Comparison of ENCODE assay signal across 8 cellular contexts in the genomic region with DNA sequence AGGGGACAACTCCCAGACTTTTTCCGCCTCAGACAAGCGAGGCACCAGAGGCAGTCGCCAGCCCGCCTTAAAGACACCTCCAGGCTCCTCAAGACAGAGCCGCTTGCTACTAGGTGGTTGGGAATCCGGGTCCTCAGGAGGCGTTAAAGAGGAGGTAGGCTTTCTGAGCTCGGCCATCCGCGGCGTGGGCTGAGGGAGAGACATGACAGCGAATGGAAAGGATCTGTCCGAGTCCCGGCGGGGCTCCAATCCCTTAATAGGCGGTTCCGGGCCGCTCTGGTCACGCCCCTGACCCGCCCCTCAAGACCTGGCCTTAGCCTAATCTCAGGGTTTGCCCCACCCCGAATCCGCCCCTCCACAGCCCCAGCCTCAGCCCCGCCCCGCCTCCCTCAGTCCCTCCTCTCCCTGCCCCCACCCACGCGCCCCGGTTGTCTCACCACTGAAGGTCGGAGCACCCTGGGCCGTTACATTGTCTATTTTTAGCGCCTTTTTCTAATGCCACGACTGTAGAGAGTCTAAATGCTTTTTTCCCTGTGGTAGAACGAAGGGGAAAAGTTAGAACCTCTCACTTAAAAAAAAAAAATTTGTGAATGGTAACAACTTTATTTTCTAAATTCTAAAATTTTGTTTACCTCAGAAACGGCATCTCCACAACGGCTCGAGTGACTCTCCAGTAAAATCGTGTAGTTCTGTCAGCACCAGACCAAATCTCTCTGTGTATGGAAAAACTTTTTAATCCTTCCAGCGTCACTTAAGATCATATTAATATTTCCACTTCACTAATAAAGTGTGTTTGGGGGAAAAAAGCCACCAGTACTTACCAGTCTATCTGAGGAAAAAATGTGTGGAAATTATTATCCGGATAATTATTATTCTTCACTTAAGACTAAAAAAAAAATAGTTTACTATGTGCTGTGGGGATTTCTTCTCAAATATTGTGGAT. TPM values are rescaled to one million over a fixed set of nuclear protein-coding genes. Genes with fewer than 3 reads are reported as not detected.
DNase-seq lines count a peak whose midpoint lies in the region; ATAC-seq and TF ChIP-seq lines count a peak whose summit lies in the region.

RAD51AP2 (minus strand) TSS at position 229 of the 943 bp plus-strand sequence; CDS start at position 204, 25 bp downstream.

- ATAC-seq in GM18502 (IDR thresholded peaks at IDR 0.05; ENCODE audit: poor library complexity, unreplicated experiment): peak; percentile 81
- ATAC-seq in HG02642 (IDR thresholded peaks at IDR 0.05; ENCODE audit: poor library complexity, unreplicated experiment): peak; percentile 93
- peak; percentile 54 for ATAC-seq in activated naive CD8-positive, alpha-beta T cell treated with anti-CD3 and anti-CD28 coated beads, Interleukin-2, amount 50 U/mL, for 24 hours
- ATAC-seq in left cardiac atrium: peak; percentile 99
- ATAC-seq in CD8-positive, alpha-beta T cell: no peak

- TF ChIP-seq CTCF in AG04449 (IDR thresholded peaks at IDR 0.05; ENCODE audit: insufficient read depth, low read length, missing control alignments): no peak
- TF ChIP-seq CTCF in CD8-positive, alpha-beta T cell (IDR thresholded peaks at IDR 0.05): no peak

- no peaks in the 10 kb centered on the region for H3K27me3 ChIP-seq in CD8-positive, alpha-beta T cell (ENCODE audit: insufficient read depth, low read length)

- CTCF ChIA-PET in AG04449 (lab: Yijun Ruan, JAX): no interaction called here
- CTCF ChIA-PET in CD8-positive, alpha-beta T cell (lab: Charles Lee): no interaction called here

- H3K4me3 ChIP-seq in AG04449 (ENCODE audit: low read depth, low read length): peak within 1 kb of the TSS; percentile 57
- H3K4me3 ChIP-seq in CD8-positive, alpha-beta T cell (ENCODE audit: low read depth, low read length): no peak within 1 kb of the TSS

- no peaks in the 10 kb centered on the region for H3K9me3 ChIP-seq in CD8-positive, alpha-beta T cell (ENCODE audit: low read length)

- H3K9me3 Mint-ChIP-seq in activated naive CD8-positive, alpha-beta T cell treated with anti-CD3 and anti-CD28 coated beads, Interleukin-2, amount 50 U/mL, for 24 hours: no peaks in the 10 kb centered on the region
- peaks cover 2% of the 10 kb centered on the region for H3K9me3 Mint-ChIP-seq in CD8-positive, alpha-beta T cell

- POLR2A ChIA-PET in AG04449 (lab: Yijun Ruan, JAX): no interaction called here
- POLR2A ChIA-PET in CD8-positive, alpha-beta T cell (lab: Charles Lee): no interaction called here

- DNase-seq in AG04449 (ENCODE audit: low read depth, low spot score): peak; percentile 1
- peak; percentile 29 for DNase-seq in NCI-H1105 (lab: John Stamatoyannopoulos, UW)
- DNase-seq in activated naive CD8-positive, alpha-beta T cell treated with anti-CD3 and anti-CD28 coated beads, Interleukin-2, amount 50 U/mL, for 24 hours: peak; percentile 49
- DNase-seq in left cardiac atrium: peak; percentile 87
- peak; percentile 29 to 95 (median 74) for DNase-seq in posterior cingulate gyrus
- DNase-seq in CD8-positive, alpha-beta T cell: no peak

- H3K4me1 ChIP-seq in CD8-positive, alpha-beta T cell (ENCODE audit: insufficient read depth, low read length): no peaks in the 10 kb centered on the region

- H3K4me1 Mint-ChIP-seq in activated naive CD8-positive, alpha-beta T cell treated with anti-CD3 and anti-CD28 coated beads, Interleukin-2, amount 50 U/mL, for 24 hours: no peaks in the 10 kb centered on the region
- H3K4me1 Mint-ChIP-seq in CD8-positive, alpha-beta T cell (ENCODE audit: low read depth): no peaks in the 10 kb centered on the region

- H3K27ac ChIP-seq in CD8-positive, alpha-beta T cell (ENCODE audit: low read depth, low read length): no peak within 1 kb of the TSS

- H3K4me3 Mint-ChIP-seq in activated naive CD8-positive, alpha-beta T cell treated with anti-CD3 and anti-CD28 coated beads, Interleukin-2, amount 50 U/mL, for 24 hours: no peak within 1 kb of the TSS
- no peak within 1 kb of the TSS for H3K4me3 Mint-ChIP-seq in CD8-positive, alpha-beta T cell

- H3K36me3 ChIP-seq in CD8-positive, alpha-beta T cell (ENCODE audit: insufficient read depth, low read length): no peaks in the 10 kb centered on the region

- peaks cover 28% of the 10 kb centered on the region for H3K27me3 Mint-ChIP-seq in activated naive CD8-positive, alpha-beta T cell treated with anti-CD3 and anti-CD28 coated beads, Interleukin-2, amount 50 U/mL, for 24 hours
- peaks cover 15% of the 10 kb centered on the region for H3K27me3 Mint-ChIP-seq in CD8-positive, alpha-beta T cell (ENCODE audit: low read depth)

- intact Hi-C loops in left cardiac atrium (cut with DNase I) (no loop called here), posterior cingulate gyrus (cut with DNase I) (no loop called here)
- intact Hi-C loops in CD8-positive, alpha-beta T cell (cut with DNase I, micrococcal nuclease): no loop called here

- no peaks in the 10 kb centered on the region for H3K36me3 Mint-ChIP-seq in activated naive CD8-positive, alpha-beta T cell treated with anti-CD3 and anti-CD28 coated beads, Interleukin-2, amount 50 U/mL, for 24 hours (ENCODE audit: low read depth)
- H3K36me3 Mint-ChIP-seq in CD8-positive, alpha-beta T cell: no peaks in the 10 kb centered on the region

- no peak within 1 kb of the TSS for H3K27ac Mint-ChIP-seq in activated naive CD8-positive, alpha-beta T cell treated with anti-CD3 and anti-CD28 coated beads, Interleukin-2, amount 50 U/mL, for 24 hours
- no peak within 1 kb of the TSS for H3K27ac Mint-ChIP-seq in CD8-positive, alpha-beta T cell

RNA-seq across cellular contexts. Expression of gene RAD51AP2, which starts in this region (rescaled TPM):
- total RNA-seq in left cardiac atrium: under 1 TPM; 0.16 to 0.18 TPM
- total RNA-seq in CD8-positive, alpha-beta T cell: not detected

Comparison
In these comparisons a context has a peak if more than half of its experiments do, and no peak if none do; other contexts are left out.
1. Peak in DNase-seq and ATAC-seq in left cardiac atrium; RNA of the gene not detected or under 1 TPM.
2. DNase-seq: peak in AG04449 (single experiment), NCI-H1105 (single experiment), activated naive CD8-positive, alpha-beta T cell treated with anti-CD3 and anti-CD28 coated beads, Interleukin-2, amount 50 U/mL, for 24 hours (single experiment) and posterior cingulate gyrus (10 of 10); none in CD8-positive, alpha-beta T cell (0 of 7).